ENCODE assay signal across 28 cellular contexts in genomic region chr6:157025459-157025858, GRCh38.
DNase-seq lines count a peak whose midpoint lies in the region; ATAC-seq and TF ChIP-seq lines count a peak whose summit lies in the region.
"Had no signal": no experiment of that assay in that cellular context is flagged by ENCODE, and none has a peak within 500 bp of the region (broad histone marks: within the 10 kb centered on the region; RNA-seq: fewer than 3 reads in every experiment).

No MANE protein-coding gene starts in this region.

- TF ChIP-seq CTCF in CD4-positive, alpha-beta T cell (IDR thresholded peaks at IDR 0.05): no peak

- no peak for ATAC-seq in CD4-positive, alpha-beta T cell (ENCODE audit: poor library complexity)
- no peak for ATAC-seq in T-helper 17 cell
- ATAC-seq: left lobe of liver; natural killer cell; stimulated activated effector memory CD8-positive, alpha-beta T cell treated with anti-CD3 and anti-CD28 coated beads, Interleukin-12 subunit alpha, Interleukin-12 subunit beta, amount 100 ng/mL, for 72 hours had no signal

- H3K9me3 ChIP-seq in CD4-positive, alpha-beta T cell (ENCODE audit: control insufficient read depth, low read length): no peaks in the 10 kb centered on the region
- no peaks in the 10 kb centered on the region for H3K9me3 ChIP-seq in T-helper 17 cell (ENCODE audit: control insufficient read depth, low read length, poor library complexity, severe bottlenecking)
- H3K9me3 ChIP-seq: testis, uterus had no signal

- H3K27ac ChIP-seq in CD4-positive, alpha-beta T cell (ENCODE audit: low read depth, low read length): no peak overlapping the region
- H3K27ac ChIP-seq in epithelial cell of prostate: peak overlapping the region; percentile 25
- H3K27ac ChIP-seq: RWPE1, testis, uterus, WERI-Rb-1 had no signal

- H3K27me3 Mint-ChIP-seq in CD4-positive, alpha-beta T cell: no peaks in the 10 kb centered on the region
- H3K27me3 Mint-ChIP-seq in T-helper 17 cell: no peaks in the 10 kb centered on the region

- H3K9me3 Mint-ChIP-seq in CD4-positive, alpha-beta T cell: no peaks in the 10 kb centered on the region
- H3K9me3 Mint-ChIP-seq: natural killer cell; T-helper 1 cell treated with Interleukin-12 subunit alpha and Interleukin-12 subunit beta and Interleukin-4 antibody, amounts not matched to agents 30 μg/mL and 1 μg/mL, for 36 hours had no signal

- CTCF ChIA-PET in CD4-positive, alpha-beta T cell (lab: Charles Lee): no interaction called here

- POLR2A ChIA-PET in CD4-positive, alpha-beta T cell (lab: Charles Lee): no interaction called here

- peaks cover 64% of the 10 kb centered on the region for H3K4me1 Mint-ChIP-seq in CD4-positive, alpha-beta T cell (ENCODE audit: low read depth)
- peaks cover 15% of the 10 kb centered on the region for H3K4me1 Mint-ChIP-seq in T-helper 17 cell

- no peak for DNase-seq in CD4-positive, alpha-beta T cell
- DNase-seq in ELR (ENCODE audit: low read depth): peak; percentile 64
- no peak for DNase-seq in T-helper 17 cell
- DNase-seq in epithelial cell of prostate (ENCODE audit: low read depth, low spot score): no peak
- no peak for DNase-seq in activated CD4-positive, CD25-positive, alpha-beta regulatory T cell (lab: John Stamatoyannopoulos, UW)
- DNase-seq in T-helper 2 cell: no peak
- DNase-seq in HT-29 (ENCODE audit: low spot score): no peak
- DNase-seq: activated CD4-positive, alpha-beta T cell treated with anti-CD3 and anti-CD28 coated beads, Interleukin-2, amount 50 U/mL, for 48 hours; activated gamma-delta T cell; effector CD4-positive, alpha-beta T cell; erythroblast; foreskin melanocyte; Karpas-422; natural killer cell; NCI-H1092; NCI-H187 treated with DMSO at 0.1 percent for 48 hours; NCI-H2227 treated with DMSO at 0.1 percent for 48 hours; NCI-H748 treated with DMSO at 0.1 percent for 48 hours; retina; stimulated activated CD4-positive, alpha-beta T cell treated with anti-CD3 and anti-CD28 coated beads, Interleukin-2, amount 100 ng/mL, for 48 hours; testis; uterus; WERI-Rb-1 had no signal

- peaks cover 16% of the 10 kb centered on the region for H3K36me3 Mint-ChIP-seq in CD4-positive, alpha-beta T cell (ENCODE audit: low read depth)
- peaks cover 2% of the 10 kb centered on the region for H3K36me3 Mint-ChIP-seq in T-helper 17 cell (ENCODE audit: low read depth)
- H3K36me3 Mint-ChIP-seq: natural killer cell had no signal

- H3K4me3 Mint-ChIP-seq in CD4-positive, alpha-beta T cell: no peak overlapping the region
- H3K4me3 Mint-ChIP-seq in T-helper 17 cell: no peak overlapping the region
- H3K4me3 Mint-ChIP-seq: mesothelial cell of epicardium; natural killer cell; stimulated activated effector memory CD8-positive, alpha-beta T cell treated with anti-CD3 and anti-CD28 coated beads, Interleukin-12 subunit alpha, Interleukin-12 subunit beta, amount 100 ng/mL, for 72 hours; T-helper 1 cell treated with Interleukin-12 subunit alpha and Interleukin-12 subunit beta and Interleukin-4 antibody, amounts not matched to agents 30 μg/mL and 1 μg/mL, for 36 hours had no signal

- H3K27me3 ChIP-seq in CD4-positive, alpha-beta T cell (ENCODE audit: control insufficient read depth, insufficient read depth, low read length): no peaks in the 10 kb centered on the region
- H3K27me3 ChIP-seq: testis, uterus had no signal

- peak overlapping the region; percentile 21 for H3K27ac Mint-ChIP-seq in CD4-positive, alpha-beta T cell
- peak overlapping the region; percentile 11 for H3K27ac Mint-ChIP-seq in T-helper 17 cell
- H3K27ac Mint-ChIP-seq: natural killer cell; stimulated activated effector memory CD8-positive, alpha-beta T cell treated with anti-CD3 and anti-CD28 coated beads, Interleukin-12 subunit alpha, Interleukin-12 subunit beta, amount 100 ng/mL, for 72 hours; T-helper 1 cell treated with Interleukin-12 subunit alpha and Interleukin-12 subunit beta and Interleukin-4 antibody, amounts not matched to agents 30 μg/mL and 1 μg/mL, for 36 hours had no signal

- intact Hi-C loops in CD4-positive, alpha-beta T cell (cut with DNase I, micrococcal nuclease): loop anchor here in 1 of 2 experiments (10.0 kb wide), 1 partner anchor 959 kb away; the partner anchor contains the start of gene SYNJ2
